In the genomic region with DNA sequence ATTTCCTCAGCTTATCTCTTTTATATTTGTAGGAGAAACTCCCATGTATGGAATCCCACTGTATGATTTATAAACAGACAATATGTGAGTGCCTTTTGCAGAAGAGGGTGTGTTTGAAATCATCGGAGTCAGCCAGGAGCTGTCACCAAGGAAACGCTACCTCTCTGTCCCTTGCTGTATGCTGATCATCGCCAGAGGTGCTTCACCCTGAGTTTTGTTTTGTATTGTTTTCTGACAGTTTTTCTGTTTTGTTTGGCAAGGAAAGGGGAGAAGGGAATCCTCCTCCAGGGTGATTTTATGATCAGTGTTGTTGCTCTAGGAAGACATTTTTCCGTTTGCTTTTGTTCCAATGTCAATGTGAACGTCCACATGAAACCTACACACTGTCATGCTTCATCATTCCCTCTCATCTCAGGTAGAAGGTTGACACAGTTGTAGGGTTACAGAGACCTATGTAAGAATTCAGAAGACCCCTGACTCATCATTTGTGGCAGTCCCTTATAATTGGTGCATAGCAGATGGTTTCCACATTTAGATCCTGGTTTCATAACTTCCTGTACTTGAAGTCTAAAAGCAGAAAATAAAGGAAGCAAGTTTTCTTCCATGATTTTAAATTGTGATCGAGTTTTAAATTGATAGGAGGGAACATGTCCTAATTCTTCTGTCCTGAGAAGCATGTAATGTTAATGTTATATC, we compare ENCODE assay signal across 24 cellular contexts. TPM values are rescaled to one million over a fixed set of nuclear protein-coding genes. Genes with fewer than 3 reads are reported as not detected.
A peak's percentile ranks its signal among the peaks of the same experiment; 100 is the strongest.
DNase-seq lines count a peak whose midpoint lies in the region; ATAC-seq and TF ChIP-seq lines count a peak whose summit lies in the region.
"Had no signal": no experiment of that assay in that cellular context is flagged by ENCODE, and none has a peak within 500 bp of the region (broad histone marks: within the 10 kb centered on the region; RNA-seq: fewer than 3 reads in every experiment).

No MANE protein-coding gene starts in this region.

- H3K4me3 ChIP-seq in NB4 (ENCODE audit: low read depth, low read length) (no peak overlapping the region), dorsolateral prefrontal cortex (no peak overlapping the region)
- H3K4me3 ChIP-seq: body of pancreas, mucosa of descending colon, right atrium auricular region, tibial artery had no signal

- H3K27me3 ChIP-seq in dorsolateral prefrontal cortex: no peaks in the 10 kb centered on the region
- H3K27me3 ChIP-seq: body of pancreas, right atrium auricular region, tibial artery had no signal

- intact Hi-C loops in dorsolateral prefrontal cortex (cut with DNase I): no loop called here

- peak overlapping the region in 36 of 59 donors; percentile 5 to 75 (median 36) for H3K27ac ChIP-seq in dorsolateral prefrontal cortex
- H3K27ac ChIP-seq: body of pancreas, right atrium auricular region, tibial artery had no signal

- no peak for TF ChIP-seq POLR2A in NB4 (IDR thresholded peaks at IDR 0.05; ENCODE audit: extremely low read depth, insufficient read length)

- ATAC-seq in HG03025 (IDR thresholded peaks at IDR 0.05; ENCODE audit: low FRiP score, unreplicated experiment): no peak
- no peak for ATAC-seq in HG03159 (IDR thresholded peaks at IDR 0.05; ENCODE audit: unreplicated experiment)
- ATAC-seq: body of pancreas; mucosa of descending colon; stimulated activated naive B cell treated with anti-CD40 and anti-IgM and Interleukin-4, amounts not matched to agents 10 μg/mL and 1 μg/mL and 100 μg/mL, for 72 hours had no signal

- peak; percentile 51 for DNase-seq in NOMO-1 treated with DMSO at 0.1 percent for 48 hours (lab: John Stamatoyannopoulos, UW; ENCODE audit: unreplicated experiment)
- DNase-seq in NOMO-1 treated with dmso at 0.1 percent for 144 hours (lab: John Stamatoyannopoulos, UW; ENCODE audit: unreplicated experiment): no peak
- peak; percentile 64 for DNase-seq in NB4 (ENCODE audit: low read depth)
- DNase-seq in dorsolateral prefrontal cortex: no peak
- peak; percentile 12 for DNase-seq in pons (ENCODE audit: low spot score)
- DNase-seq in GM19240 (ENCODE audit: insufficient read length, low spot score): no peak
- DNase-seq: ACHN; activated CD4-positive, alpha-beta memory T cell treated with anti-CD3 and anti-CD28 coated beads, Interleukin-2, amount 10 ng/mL, durations not matched to agents 7 days and 5 days; activated naive CD8-positive, alpha-beta T cell treated with anti-CD3 and anti-CD28 coated beads for 36 hours; activated T-cell treated with anti-CD3 and anti-CD28 coated beads, Interleukin-2, amount 50 U/mL, for 24 hours; body of pancreas; dermis blood vessel endothelial cell; erythroblast; MM.1S; mucosa of descending colon; NCI-H2081 treated with DMSO at 0.1 percent for 48 hours; NCI-H524 treated with DMSO at 0.1 percent for 48 hours; RPMI8226; stimulated activated CD4-positive, alpha-beta T cell treated with anti-CD3 and anti-CD28 coated beads, Interleukin-15, amount 100 ng/mL, for 24 hours; stimulated activated naive B cell treated with anti-CD40 and anti-IgM and Interleukin-4, amounts not matched to agents 10 μg/mL and 1 μg/mL and 100 μg/mL, for 72 hours; tibial artery had no signal

- TF ChIP-seq CTCF in NB4 (IDR thresholded peaks at IDR 0.05; ENCODE audit: low read depth, low read length) (no peak), dorsolateral prefrontal cortex (IDR thresholded peaks at IDR 0.05 in 54 of 56, conservative IDR thresholded peaks at IDR 0.05 in 2 of 56; ENCODE audit: low read depth in 1 of 56, partially characterized antibody in 56 of 56) (no peak)

RNA-seq across cellular contexts. Expression of a gene that starts 18.0 kb away (rescaled TPM):
- total RNA-seq in dorsolateral prefrontal cortex: 100 to 1,000 TPM in 1 of 120 experiments, 10 to 100 TPM in 119; 39.8 to 104 (median 62.7) TPM

Comparison
In these comparisons a context has a peak if more than half of its experiments do, and no peak if none do; other contexts are left out.
1. DNase-seq: peak in NOMO-1 treated with DMSO at 0.1 percent for 48 hours (single experiment), NB4 (single experiment) and pons (single experiment); none in NOMO-1 treated with dmso at 0.1 percent for 144 hours (single experiment), dorsolateral prefrontal cortex (0 of 10) and GM19240 (single experiment).